ENCODE assay signal across 20 cellular contexts in the genomic region with DNA sequence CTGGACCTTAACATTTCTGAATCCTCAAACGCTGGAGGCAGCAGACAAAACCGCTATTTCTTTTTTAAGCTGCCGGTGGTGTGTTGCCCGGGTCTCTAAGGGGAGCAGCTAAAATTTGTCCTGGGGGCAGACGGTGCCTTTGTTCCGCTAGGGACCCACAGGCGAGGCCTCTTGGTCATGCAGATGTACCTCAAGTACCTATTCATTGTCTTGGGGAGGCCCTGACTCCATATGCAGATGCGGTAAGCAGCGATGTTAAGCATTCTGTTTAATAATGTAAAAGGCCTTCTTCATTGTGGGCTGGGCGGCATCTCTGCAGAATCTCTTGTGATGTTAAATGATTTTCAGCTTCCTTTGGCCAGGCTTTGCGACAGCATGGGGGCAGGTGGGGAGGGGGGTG.
DNase-seq lines count a peak whose midpoint lies in the region; ATAC-seq and TF ChIP-seq lines count a peak whose summit lies in the region.
"Had no signal": no experiment of that assay in that cellular context is flagged by ENCODE, and none has a peak within 500 bp of the region (broad histone marks: within the 10 kb centered on the region; RNA-seq: fewer than 3 reads in every experiment).

No MANE protein-coding gene starts in this region.

- H3K9me3 Mint-ChIP-seq in endodermal cell: peaks cover 64% of the 10 kb centered on the region
- H3K9me3 Mint-ChIP-seq in CD14-positive monocyte: peaks cover 0 to 3% (median 0%) of the 10 kb centered on the region in 7 donors
- H3K9me3 Mint-ChIP-seq: CD8-positive, alpha-beta T cell had no signal

- no peak overlapping the region for H3K27ac ChIP-seq in endodermal cell (ENCODE audit: low read depth, low read length)
- H3K27ac ChIP-seq in right cardiac atrium (ENCODE audit: low read length): no peak overlapping the region
- no peak overlapping the region for H3K27ac ChIP-seq in heart left ventricle
- H3K27ac ChIP-seq: 22Rv1; BLaER1 treated with 17β-estradiol and CSF1 and Interleukin-3, amounts not matched to agents 10 nM and 100 nM; SJSA1 had no signal

- WGBS in endodermal cell (ENCODE audit: insufficient coverage in 1 of 2, insufficient read length in 1 of 2), 2 experiments: 22% methylated on average over 11 of the region's 11 CpGs; no CpG with 5 or more reads in 1 of the 2 experiments
- WGBS in right cardiac atrium: 68% methylated on average over 11 of the region's 11 CpGs
- 51 to 63% (median 57%) methylated on average over 11 of the region's 11 CpGs for WGBS in heart left ventricle, 4 donors

- H3K9me3 ChIP-seq in endodermal cell (ENCODE audit: control insufficient read depth, low read length) (no peaks in the 10 kb centered on the region), right cardiac atrium (ENCODE audit: control insufficient read depth, low read length) (no peaks in the 10 kb centered on the region), heart left ventricle (no peaks in the 10 kb centered on the region)
- H3K9me3 ChIP-seq: BLaER1 treated with 17β-estradiol and CSF1 and Interleukin-3, amounts not matched to agents 10 nM and 100 nM; SJSA1 had no signal

- no peak for TF ChIP-seq POLR2A in heart left ventricle (IDR thresholded peaks at IDR 0.05)

- no peaks in the 10 kb centered on the region for H3K4me1 ChIP-seq in endodermal cell (ENCODE audit: control insufficient read depth, insufficient read depth, low read length)
- no peaks in the 10 kb centered on the region for H3K4me1 ChIP-seq in right cardiac atrium (ENCODE audit: control insufficient read depth, insufficient read depth, low read length)
- H3K4me1 ChIP-seq in heart left ventricle: no peaks in the 10 kb centered on the region
- H3K4me1 ChIP-seq: SJSA1 had no signal

- H3K27me3 ChIP-seq in endodermal cell (ENCODE audit: control insufficient read depth, insufficient read depth, low read length, poor library complexity, severe bottlenecking): peaks cover 15% of the 10 kb centered on the region
- H3K27me3 ChIP-seq in right cardiac atrium (ENCODE audit: control insufficient read depth, insufficient read depth): no peaks in the 10 kb centered on the region
- peaks cover 0 to 37% (median 0%) of the 10 kb centered on the region in 9 donors for H3K27me3 ChIP-seq in heart left ventricle
- H3K27me3 ChIP-seq: SJSA1 had no signal

- DNase-seq in DMS79 (lab: John Stamatoyannopoulos, UW) (peak; percentile 41), DMS79 treated with DMSO at 0.1 percent for 48 hours (lab: John Stamatoyannopoulos, UW) (no peak), endodermal cell (peak; percentile 85), iPS-NIHi11 (ENCODE audit: low spot score) (peak; percentile 71), right cardiac atrium (no peak), heart left ventricle (no peak), CD14-positive monocyte (ENCODE audit: low spot score) (no peak)
- DNase-seq: CD8-positive, alpha-beta T cell; GDM1; KG1; NCI-H1105; NCI-H2029 treated with DMSO at 0.1 percent for 48 hours; NCI-H446; NCI-H526; OCI-M1 had no signal

- H3K4me1 Mint-ChIP-seq in endodermal cell (peaks cover 4% of the 10 kb centered on the region), CD14-positive monocyte (no peaks in the 10 kb centered on the region)

- H3K27me3 Mint-ChIP-seq in endodermal cell (ENCODE audit: insufficient read depth) (peaks cover 95% of the 10 kb centered on the region), CD14-positive monocyte (ENCODE audit: low read depth in 3 of 3) (peaks cover 14 to 26% (median 26%) of the 10 kb centered on the region in 3 donors)

- H3K36me3 ChIP-seq in endodermal cell (ENCODE audit: control insufficient read depth, insufficient read depth, low read length) (no peaks in the 10 kb centered on the region), heart left ventricle (no peaks in the 10 kb centered on the region)
- H3K36me3 ChIP-seq: BLaER1 treated with 17β-estradiol and CSF1 and Interleukin-3, amounts not matched to agents 10 nM and 100 nM; SJSA1 had no signal

- no peak for ATAC-seq in right cardiac atrium
- no peak for ATAC-seq in GM21825 (IDR thresholded peaks at IDR 0.05; ENCODE audit: unreplicated experiment)
- ATAC-seq in heart left ventricle: no peak
- ATAC-seq: CD8-positive, alpha-beta T cell; Right ventricle myocardium inferior had no signal

- no peak for TF ChIP-seq CTCF in endodermal cell (conservative IDR thresholded peaks at IDR 0.05)
- TF ChIP-seq CTCF in heart left ventricle (IDR thresholded peaks at IDR 0.05): no peak
- no peak for TF ChIP-seq CTCF in CD14-positive monocyte (IDR thresholded peaks at IDR 0.05)

- H3K4me3 Mint-ChIP-seq in endodermal cell (no peak overlapping the region), CD14-positive monocyte (no peak overlapping the region)
- H3K4me3 Mint-ChIP-seq: CD8-positive, alpha-beta T cell had no signal

- H3K4me3 ChIP-seq in endodermal cell (ENCODE audit: low read length) (no peak overlapping the region), right cardiac atrium (ENCODE audit: low read length) (no peak overlapping the region), heart left ventricle (no peak overlapping the region)
- H3K4me3 ChIP-seq: BLaER1 treated with 17β-estradiol and CSF1 and Interleukin-3, amounts not matched to agents 10 nM and 100 nM; SJSA1 had no signal

- intact Hi-C loops in right cardiac atrium (cut with DNase I): no loop called here
- intact Hi-C loops in heart left ventricle (cut with DNase I): no loop called here
- intact Hi-C loops in CD14-positive monocyte (cut with micrococcal nuclease): no loop called here

- H3K36me3 Mint-ChIP-seq in endodermal cell (ENCODE audit: low read depth): no peaks in the 10 kb centered on the region
- no peaks in the 10 kb centered on the region for H3K36me3 Mint-ChIP-seq in CD14-positive monocyte
- H3K36me3 Mint-ChIP-seq: CD8-positive, alpha-beta T cell had no signal

- no peak overlapping the region for H3K27ac Mint-ChIP-seq in endodermal cell
- H3K27ac Mint-ChIP-seq in CD14-positive monocyte: no peak overlapping the region
- H3K27ac Mint-ChIP-seq: CD8-positive, alpha-beta T cell had no signal

- no peak overlapping the region for H3K9ac ChIP-seq in endodermal cell (ENCODE audit: extremely low read depth, low read length, poor library complexity, severe bottlenecking)
- H3K9ac ChIP-seq: BLaER1 treated with 17β-estradiol and CSF1 and Interleukin-3, amounts not matched to agents 10 nM and 100 nM had no signal

Comparison
In these comparisons a context has a peak if more than half of its experiments do, and no peak if none do; other contexts are left out.
1. DNase-seq: peak in DMS79 (single experiment), endodermal cell (single experiment) and iPS-NIHi11 (single experiment); none in DMS79 treated with DMSO at 0.1 percent for 48 hours (single experiment), right cardiac atrium (0 of 3), heart left ventricle (0 of 5) and CD14-positive monocyte (single experiment).